Comparison of ENCODE assay signal across 1 cellular context in the genomic region with DNA sequence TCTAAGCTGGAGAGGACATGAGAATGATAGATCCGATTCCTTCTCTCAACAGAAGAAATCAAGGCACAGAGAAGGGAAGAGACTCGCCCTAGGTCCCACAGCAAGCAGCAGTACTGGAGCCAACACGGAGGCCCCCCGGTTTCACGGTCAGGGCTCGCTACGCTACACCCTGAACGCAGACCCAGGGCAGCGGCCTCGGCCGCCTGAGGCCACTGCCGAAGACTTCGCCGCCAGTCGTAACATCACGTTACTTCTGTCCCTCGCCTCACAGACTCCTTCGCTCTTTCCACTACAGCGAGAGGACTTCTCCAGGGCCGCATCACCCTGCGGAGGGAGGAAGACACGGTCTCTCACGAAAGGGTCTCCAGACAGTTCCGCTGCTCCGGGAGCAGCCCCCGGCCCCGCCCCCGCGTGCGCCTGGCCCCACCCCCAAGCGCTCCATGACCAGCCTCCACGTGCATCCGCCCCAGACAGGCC.
A peak's percentile ranks its signal among the peaks of the same experiment; 100 is the strongest.
TF ChIP-seq lines count a peak whose summit lies in the region.

No MANE protein-coding gene starts in this region.

TF ChIP-seq in HepG2, 621 proteins besides CTCF, POLR2A, EP300 and RAD21 (continued from another document):
- TF ChIP-seq, protein P1, sequence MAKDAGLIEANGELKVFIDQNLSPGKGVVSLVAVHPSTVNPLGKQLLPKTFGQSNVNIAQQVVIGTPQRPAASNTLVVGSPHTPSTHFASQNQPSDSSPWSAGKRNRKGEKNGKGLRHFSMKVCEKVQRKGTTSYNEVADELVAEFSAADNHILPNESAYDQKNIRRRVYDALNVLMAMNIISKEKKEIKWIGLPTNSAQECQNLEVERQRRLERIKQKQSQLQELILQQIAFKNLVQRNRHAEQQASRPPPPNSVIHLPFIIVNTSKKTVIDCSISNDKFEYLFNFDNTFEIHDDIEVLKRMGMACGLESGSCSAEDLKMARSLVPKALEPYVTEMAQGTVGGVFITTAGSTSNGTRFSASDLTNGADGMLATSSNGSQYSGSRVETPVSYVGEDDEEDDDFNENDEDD (CRISPR knock-in tag; IDR thresholded peaks at IDR 0.05; ENCODE audit: borderline replicate concordance): no peak
- TF ChIP-seq BHLHE40 (IDR thresholded peaks at IDR 0.05; ENCODE audit: low read length) (peak; percentile 60), HOXA3 (CRISPR knock-in tag; IDR thresholded peaks at IDR 0.05) (no peak; the same call in 1 of the 2 replicates), SNRNP70 (IDR thresholded peaks at IDR 0.05; ENCODE audit: low read depth, low read length) (no peak), ZFP37 (CRISPR knock-in tag; IDR thresholded peaks at IDR 0.05; ENCODE audit: borderline replicate concordance) (no peak), NCOA5 (CRISPR knock-in tag; IDR thresholded peaks at IDR 0.05) (no peak), ZNF619 (CRISPR knock-in tag; IDR thresholded peaks at IDR 0.05) (no peak), ZNF343 (CRISPR knock-in tag; IDR thresholded peaks at IDR 0.05) (no peak), SP140L (CRISPR knock-in tag; IDR thresholded peaks at IDR 0.05; ENCODE audit: borderline replicate concordance) (no peak)
- TF ChIP-seq, protein P2, sequence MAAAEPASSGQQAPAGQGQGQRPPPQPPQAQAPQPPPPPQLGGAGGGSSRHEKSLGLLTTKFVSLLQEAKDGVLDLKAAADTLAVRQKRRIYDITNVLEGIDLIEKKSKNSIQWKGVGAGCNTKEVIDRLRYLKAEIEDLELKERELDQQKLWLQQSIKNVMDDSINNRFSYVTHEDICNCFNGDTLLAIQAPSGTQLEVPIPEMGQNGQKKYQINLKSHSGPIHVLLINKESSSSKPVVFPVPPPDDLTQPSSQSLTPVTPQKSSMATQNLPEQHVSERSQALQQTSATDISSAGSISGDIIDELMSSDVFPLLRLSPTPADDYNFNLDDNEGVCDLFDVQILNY (CRISPR knock-in tag; conservative IDR thresholded peaks at IDR 0.05): no peak
